8 cellular contexts compared by ENCODE assay signal in genomic region chr20:33686008-33686983, GRCh38. TPM values are rescaled to one million over a fixed set of nuclear protein-coding genes. Genes with fewer than 3 reads are reported as not detected.
DNase-seq lines count a peak whose midpoint lies in the region; ATAC-seq, FAIRE-seq and TF ChIP-seq lines count a peak whose summit lies in the region.

TSS of gene E2F1 (minus strand) at chr20:33686385. CDS start at chr20:33686264, 121 bp downstream.

- peak within 1 kb of the TSS; percentile 64 for H3K9ac ChIP-seq in keratinocyte (ENCODE audit: control insufficient read depth, extremely low read depth, insufficient read depth, low read length)

- FAIRE-seq in keratinocyte (lab: Jason Lieb, UNC): no peak

- H3K27me3 ChIP-seq in keratinocyte (ENCODE audit: control insufficient read depth, extremely low read depth, insufficient read depth, low read length): no peaks in the 10 kb centered on the region

- peak; percentile 96 for DNase-seq in Ammon's horn (ENCODE audit: low spot score)
- DNase-seq in NCI-H446 treated with DMSO at 0.1 percent for 48 hours (lab: John Stamatoyannopoulos, UW): peak; percentile 94
- DNase-seq in activated CD4-positive, CD25-positive, alpha-beta regulatory T cell treated with anti-CD3 and anti-CD28 coated beads, Interleukin-2, amount 50 U/mL, for 16 hours (ENCODE audit: low read depth, low spot score): peak; percentile 87
- DNase-seq in central memory CD4-positive, alpha-beta T cell: peak; percentile 91
- no peak for DNase-seq in keratinocyte (ENCODE audit: low read depth, low spot score)
- peak; percentile 91 to 96 (median 95) for DNase-seq in stimulated activated CD4-positive, alpha-beta T cell treated with anti-CD3 and anti-CD28 coated beads, Interleukin-12 subunit alpha, Interleukin-12 subunit beta, amount 100 ng/mL, for 48 hours (ENCODE audit: low read depth in 2 of 3, low spot score in 1 of 3)

- dilution Hi-C loops in keratinocyte (cut with MboI; ENCODE audit: extremely low pct_ligation_motif_present, low sequenced_read_pairs): no loop called here

- peak within 1 kb of the TSS; percentile 79 for H2AFZ ChIP-seq in keratinocyte (ENCODE audit: control insufficient read depth, low read length)

- peak within 1 kb of the TSS; percentile 27 to 84 (median 73) for H3K4me3 ChIP-seq in keratinocyte (ENCODE audit: control insufficient read depth in 2 of 3, extremely low read depth in 1 of 3, insufficient read depth in 2 of 3, low read depth in 1 of 3, low read length in 3 of 3)

- peak in 2 of 3 experiments; percentile 21 to 33 for TF ChIP-seq CTCF in keratinocyte (optimal IDR thresholded peaks at IDR 0.05 in 1 of 3, IDR thresholded peaks at IDR 0.05 in 1 of 3, conservative IDR thresholded peaks at IDR 0.05 in 1 of 3; ENCODE audit: extremely low read depth in 1 of 3, insufficient read depth in 2 of 3, low read length in 3 of 3)

- peaks cover 13% of the 10 kb centered on the region for H3K4me1 ChIP-seq in keratinocyte (ENCODE audit: control insufficient read depth, extremely low read depth, insufficient read depth, low read length)

- H3K9me1 ChIP-seq in keratinocyte (ENCODE audit: control insufficient read depth, extremely low read depth, insufficient read depth, low read length): no peaks in the 10 kb centered on the region

- peaks cover 12% of the 10 kb centered on the region for H3K79me2 ChIP-seq in keratinocyte (ENCODE audit: control insufficient read depth, insufficient read depth, low read length)

- peak within 1 kb of the TSS; percentile 95 for H3K4me2 ChIP-seq in keratinocyte (ENCODE audit: control insufficient read depth, extremely low read depth, insufficient read depth, low read depth, low read length)

- no peaks in the 10 kb centered on the region for H3K36me3 ChIP-seq in keratinocyte (ENCODE audit: control insufficient read depth in 2 of 2, extremely low read depth in 1 of 2, insufficient read depth in 2 of 2, low read length in 2 of 2)

- no peaks in the 10 kb centered on the region for H3K9me3 ChIP-seq in keratinocyte (ENCODE audit: control insufficient read depth, low read depth, low read length)

- peak; percentile 58 for ATAC-seq in HG03378 (IDR thresholded peaks at IDR 0.05; ENCODE audit: unreplicated experiment)

- no peaks in the 10 kb centered on the region for H4K20me1 ChIP-seq in keratinocyte (ENCODE audit: control insufficient read depth, extremely low read depth, insufficient read depth, low read length)

- TF ChIP-seq POLR2A in GM19193 (IDR thresholded peaks at IDR 0.05; ENCODE audit: extremely low read depth, insufficient read depth, insufficient read length): peak; percentile 49

- peak within 1 kb of the TSS; percentile 38 for H3K27ac ChIP-seq in keratinocyte (ENCODE audit: control insufficient read depth, insufficient read depth, low read length)

RNA-seq across cellular contexts. Expression of gene E2F1, which starts in this region (rescaled TPM):
- polyA plus RNA-seq in keratinocyte: 1.3 to 3.4 TPM (median 2.8 TPM) in 3 replicates
- polyA plus RNA-seq in keratinocyte (2011; ENCODE audit: low read depth): 0.51 TPM
- 0.68 and 1.2 TPM in 2 replicates for polyA plus RNA-seq in keratinocyte (2011; cell fraction: cytosol; rRNA removed)
- polyA plus RNA-seq in keratinocyte (2011; cell fraction: nucleus; rRNA removed): 2.4 and 2.8 TPM in 2 replicates
- 0.61 and 3.7 TPM in 2 replicates for polyA plus RNA-seq in keratinocyte (2012; ENCODE audit: low replicate concordance)
- 1.0 to 7.8 TPM (median 2.2 TPM) in 3 replicates for polyA minus RNA-seq in keratinocyte
- 0.96 TPM for polyA minus RNA-seq in keratinocyte (2011; cell fraction: cytosol; rRNA and poly(A)+ RNA removed)
- polyA minus RNA-seq in keratinocyte (2011; cell fraction: nucleus; rRNA and poly(A)+ RNA removed): 0.70 and 1.2 TPM in 2 replicates
